ENCODE assay signal across 13 cellular contexts in the genomic region with DNA sequence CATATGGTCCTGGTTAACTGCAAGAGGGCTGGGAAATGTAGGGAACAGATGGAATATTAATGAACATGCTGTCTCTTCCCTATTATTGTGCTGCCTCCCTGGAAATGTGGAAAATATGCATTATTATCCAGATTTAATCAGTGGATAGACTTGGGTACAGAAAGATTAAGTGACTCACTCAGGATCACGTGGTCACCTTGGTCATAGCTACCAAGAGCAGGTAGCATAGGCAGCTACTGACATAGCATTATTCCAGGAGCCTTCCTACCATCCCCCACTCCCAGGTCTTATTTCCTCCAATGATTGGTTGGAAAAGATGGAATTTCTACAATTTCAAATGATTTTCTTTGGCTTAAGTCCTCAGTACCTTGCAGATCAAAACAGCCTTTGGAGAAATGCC.
DNase-seq lines count a peak whose midpoint lies in the region; ATAC-seq and TF ChIP-seq lines count a peak whose summit lies in the region.
"Had no signal": no experiment of that assay in that cellular context is flagged by ENCODE, and none has a peak within 500 bp of the region (broad histone marks: within the 10 kb centered on the region; RNA-seq: fewer than 3 reads in every experiment).

No MANE protein-coding gene starts in this region.

- DNase-seq in NCI-H82 (lab: John Stamatoyannopoulos, UW), result peak; percentile 16
- DNase-seq in NCI-H82 treated with DMSO at 0.1 percent for 48 hours (lab: John Stamatoyannopoulos, UW; ENCODE audit: unreplicated experiment), result no peak
- peak; percentile 94 for DNase-seq in NCI-H2171 treated with DMSO at 0.1 percent for 48 hours (lab: John Stamatoyannopoulos, UW)
- peak; percentile 78 for DNase-seq in cerebellar cortex (ENCODE audit: low spot score)
- peak; percentile 16 for DNase-seq in retina
- no peak for DNase-seq in stimulated activated CD4-positive, alpha-beta T cell treated with anti-CD3 and anti-CD28 coated beads, Interleukin-15, amount 100 ng/mL, for 24 hours
- DNase-seq in GM10266 (ENCODE audit: extremely low spot score), result no peak
- DNase-seq: NCI-H146; NCI-H510A treated with DMSO at 0.1 percent for 48 hours; NK-92 treated with Interleukin-12 subunit alpha and Interleukin-12 subunit beta, amount 100 ng/mL, for 24 hours; OCI-M1 had no signal

- no peak for ATAC-seq in HG03439 (IDR thresholded peaks at IDR 0.05; ENCODE audit: unreplicated experiment)
- ATAC-seq: HCT116 had no signal

- no peak for TF ChIP-seq CTCF in GM10266 (IDR thresholded peaks at IDR 0.05; ENCODE audit: control insufficient read depth, insufficient read depth, low read depth, missing control alignments)

Comparison
In these comparisons a context has a peak if more than half of its experiments do, and no peak if none do; other contexts are left out.
1. DNase-seq: peak in NCI-H82 (single experiment), NCI-H2171 treated with DMSO at 0.1 percent for 48 hours (single experiment), cerebellar cortex (single experiment) and retina (single experiment); none in NCI-H82 treated with DMSO at 0.1 percent for 48 hours (single experiment), stimulated activated CD4-positive, alpha-beta T cell treated with anti-CD3 and anti-CD28 coated beads, Interleukin-15, amount 100 ng/mL, for 24 hours (single experiment) and GM10266 (single experiment).